In the genomic region with DNA sequence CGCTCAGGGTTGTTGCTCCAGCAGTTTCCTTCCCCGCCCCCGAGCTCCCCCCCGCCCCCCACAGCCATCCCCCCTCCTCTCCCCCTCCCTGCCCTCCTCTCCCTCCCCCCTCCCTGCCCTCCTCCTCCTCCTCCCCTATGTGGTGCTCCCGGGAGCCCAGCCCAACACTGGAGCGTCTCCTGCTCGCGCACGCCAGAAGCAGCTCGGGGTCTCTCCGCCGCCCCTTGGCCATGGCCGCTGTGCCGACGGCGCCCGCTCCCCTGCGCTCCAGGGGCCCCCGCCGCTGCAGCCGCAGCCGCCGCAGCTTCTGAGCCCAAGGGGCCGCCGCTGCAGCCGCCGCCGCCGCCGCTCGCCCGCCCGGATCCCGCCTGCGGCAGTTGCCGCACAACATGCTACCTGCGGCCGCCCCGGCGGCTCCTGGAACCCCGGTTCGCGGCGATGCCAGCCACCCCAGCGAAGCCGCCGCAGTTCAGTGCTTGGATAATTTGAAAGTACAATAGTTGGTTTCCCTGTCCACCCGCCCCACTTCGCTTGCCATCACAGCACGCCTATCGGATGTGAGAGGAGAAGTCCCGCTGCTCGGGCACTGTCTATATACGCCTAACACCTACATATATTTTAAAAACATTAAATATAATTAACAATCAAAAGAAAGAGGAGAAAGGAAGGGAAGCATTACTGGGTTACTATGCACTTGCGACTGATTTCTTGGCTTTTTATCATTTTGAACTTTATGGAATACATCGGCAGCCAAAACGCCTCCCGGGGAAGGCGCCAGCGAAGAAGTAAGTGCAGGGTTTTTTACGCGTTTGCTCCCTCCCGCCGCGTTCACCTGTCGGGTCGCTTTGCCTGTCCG, we compare ENCODE assay signal across 8 cellular contexts. TPM values are rescaled to one million over a fixed set of nuclear protein-coding genes. Genes with fewer than 3 reads are reported as not detected.
DNase-seq lines count a peak whose midpoint lies in the region; ATAC-seq and TF ChIP-seq lines count a peak whose summit lies in the region.

A gene with protein sequence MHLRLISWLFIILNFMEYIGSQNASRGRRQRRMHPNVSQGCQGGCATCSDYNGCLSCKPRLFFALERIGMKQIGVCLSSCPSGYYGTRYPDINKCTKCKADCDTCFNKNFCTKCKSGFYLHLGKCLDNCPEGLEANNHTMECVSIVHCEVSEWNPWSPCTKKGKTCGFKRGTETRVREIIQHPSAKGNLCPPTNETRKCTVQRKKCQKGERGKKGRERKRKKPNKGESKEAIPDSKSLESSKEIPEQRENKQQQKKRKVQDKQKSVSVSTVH (plus strand): TSS at position 167 of the 856 bp plus-strand sequence. CDS start 522 bp downstream, at position 689.

- intact Hi-C loops in activated naive CD4-positive, alpha-beta T cell treated with anti-CD3 and anti-CD28 coated beads for 36 hours (cut with micrococcal nuclease) = no loop called here
- intact Hi-C loops in posterior vena cava (cut with DNase I) = loop anchor here (10.0 kb wide), 3 partner anchors 304 to 1644 kb away; no protein-coding TSS in a partner anchor

- peak within 1 kb of the TSS; percentile 24 for H3K27ac Mint-ChIP-seq in activated naive CD4-positive, alpha-beta T cell treated with anti-CD3 and anti-CD28 coated beads for 36 hours

- no peaks in the 10 kb centered on the region for H3K36me3 ChIP-seq in cardiac muscle cell

- peaks cover 12% of the 10 kb centered on the region for H3K4me1 Mint-ChIP-seq in activated naive CD4-positive, alpha-beta T cell treated with anti-CD3 and anti-CD28 coated beads for 36 hours (ENCODE audit: low read depth)

- peaks cover 48% of the 10 kb centered on the region for H3K27me3 Mint-ChIP-seq in activated naive CD4-positive, alpha-beta T cell treated with anti-CD3 and anti-CD28 coated beads for 36 hours (ENCODE audit: low read depth)

- peak within 1 kb of the TSS; percentile 68 for H3K4me3 Mint-ChIP-seq in activated naive CD4-positive, alpha-beta T cell treated with anti-CD3 and anti-CD28 coated beads for 36 hours

- H3K27me3 ChIP-seq in HL-60 (ENCODE audit: insufficient read depth, poor library complexity, severe bottlenecking) = peaks cover 51% of the 10 kb centered on the region
- H3K27me3 ChIP-seq in cardiac muscle cell = peaks cover 37% of the 10 kb centered on the region

- no peaks in the 10 kb centered on the region for H3K9me3 Mint-ChIP-seq in activated naive CD4-positive, alpha-beta T cell treated with anti-CD3 and anti-CD28 coated beads for 36 hours

- peak; percentile 21 for DNase-seq in activated naive CD4-positive, alpha-beta T cell treated with anti-CD3 and anti-CD28 coated beads for 36 hours
- no peak for DNase-seq in activated naive CD4-positive, alpha-beta T cell (lab: John Stamatoyannopoulos, UW)
- DNase-seq in HL-60 (ENCODE audit: low read depth in 1 of 2, low spot score in 1 of 2) (peak in 1 of 2 experiments; percentile 32), cardiac muscle cell (ENCODE audit: low read depth in 1 of 2, low spot score in 1 of 2) (peak; percentile 39 to 74), posterior vena cava (ENCODE audit: low spot score) (peak; percentile 82)
- peak; percentile 33 to 48 for DNase-seq in activated T-cell treated with anti-CD3 and anti-CD28 coated beads, Interleukin-2, amount 50 U/mL, for 48 hours

- CTCF ChIA-PET in activated naive CD4-positive, alpha-beta T cell treated with anti-CD3 and anti-CD28 coated beads for 36 hours (lab: Charles Lee) = no interaction called here

- H3K9me3 ChIP-seq in cardiac muscle cell (ENCODE audit: low read depth) = no peaks in the 10 kb centered on the region

- peaks cover 17% of the 10 kb centered on the region for H3K4me1 ChIP-seq in cardiac muscle cell (ENCODE audit: low read depth)

- no peak for TF ChIP-seq CTCF in HL-60 (IDR thresholded peaks at IDR 0.05; ENCODE audit: insufficient read depth, low read length)
- no peak for TF ChIP-seq CTCF in cardiac muscle cell (IDR thresholded peaks at IDR 0.05; ENCODE audit: low read depth, low read length)

- no peak for ATAC-seq in HG03196 (IDR thresholded peaks at IDR 0.05; ENCODE audit: unreplicated experiment)
- no peak for ATAC-seq in GM21619 (IDR thresholded peaks at IDR 0.05; ENCODE audit: unreplicated experiment)

- H3K27ac ChIP-seq in HL-60 (replicated peaks) = no peak within 1 kb of the TSS
- no peak within 1 kb of the TSS for H3K27ac ChIP-seq in cardiac muscle cell

- peak within 1 kb of the TSS; percentile 41 for H3K4me3 ChIP-seq in HL-60 (replicated peaks; ENCODE audit: insufficient read depth, low read length)
- peak within 1 kb of the TSS; percentile 79 for H3K4me3 ChIP-seq in cardiac muscle cell

- H3K36me3 Mint-ChIP-seq in activated naive CD4-positive, alpha-beta T cell treated with anti-CD3 and anti-CD28 coated beads for 36 hours (ENCODE audit: low read depth) = no peaks in the 10 kb centered on the region

RNA-seq across cellular contexts. Expression of the gene that starts here (rescaled TPM):
- not detected for total RNA-seq in activated naive CD4-positive, alpha-beta T cell treated with anti-CD3 and anti-CD28 coated beads for 36 hours
- total RNA-seq in cardiac muscle cell (53.9 and 88.0 TPM in 2 replicates), posterior vena cava (100 to 1,000 TPM in 1 of 2 donors, 10 to 100 TPM in 1; 77.1 to 101 TPM)
- 170 and 280 TPM in 2 replicates for polyA plus RNA-seq in cardiac muscle cell

Comparison
In these comparisons a context has a peak if more than half of its experiments do, and no peak if none do; other contexts are left out.
1. RNA of the gene that starts here (total RNA-seq): 77.1 to 101 TPM in posterior vena cava and 53.9 to 88.0 TPM in cardiac muscle cell; not detected in activated naive CD4-positive, alpha-beta T cell treated with anti-CD3 and anti-CD28 coated beads for 36 hours; every median in the first group is over 10 times any median in the second.
2. Peak in DNase-seq in activated naive CD4-positive, alpha-beta T cell treated with anti-CD3 and anti-CD28 coated beads for 36 hours; RNA of the gene not detected or under 1 TPM.
3. DNase-seq: peak in activated T-cell treated with anti-CD3 and anti-CD28 coated beads, Interleukin-2, amount 50 U/mL, for 48 hours (2 of 2), cardiac muscle cell (2 of 2) and posterior vena cava (single experiment); none in activated naive CD4-positive, alpha-beta T cell (0 of 4).